Comparison of ENCODE assay signal across 11 cellular contexts in genomic region chr10:109895095-109895818, GRCh38. TPM values are rescaled to one million over a fixed set of nuclear protein-coding genes. Genes with fewer than 3 reads are reported as not detected.
DNase-seq lines count a peak whose midpoint lies in the region; ATAC-seq and TF ChIP-seq lines count a peak whose summit lies in the region.
"Had no signal": no experiment of that assay in that cellular context is flagged by ENCODE, and none has a peak within 500 bp of the region (broad histone marks: within the 10 kb centered on the region; RNA-seq: fewer than 3 reads in every experiment).

No MANE protein-coding gene starts in this region.

- no peaks in the 10 kb centered on the region for H3K27me3 ChIP-seq in Caco-2 (replicated peaks; ENCODE audit: control insufficient read depth, insufficient read depth, low read length)
- no peaks in the 10 kb centered on the region for H3K27me3 ChIP-seq in rectal smooth muscle tissue (ENCODE audit: control insufficient read depth, insufficient read depth, low read length)

- CTCF ChIA-PET in Caco-2 (lab: Charles Lee) = no interaction called here

- peaks cover 3% of the 10 kb centered on the region for H3K36me3 ChIP-seq in Caco-2 (ENCODE audit: control insufficient read depth, insufficient read depth, low read length)
- H3K36me3 ChIP-seq in rectal smooth muscle tissue (ENCODE audit: control insufficient read depth, insufficient read depth, low read length) = peaks cover 2% of the 10 kb centered on the region

- no peak for TF ChIP-seq CTCF in Caco-2 (IDR thresholded peaks at IDR 0.05; ENCODE audit: insufficient read depth in 1 of 2, low read depth in 1 of 2, low read length in 1 of 2, severe bottlenecking in 1 of 2, unreplicated experiment in 1 of 2)

- ATAC-seq in left ventricle myocardium superior (peak; percentile 77), HG03378 (IDR thresholded peaks at IDR 0.05; ENCODE audit: unreplicated experiment) (no peak)

- peak overlapping the region; percentile 7 for H3K27ac Mint-ChIP-seq in Caco-2 (ENCODE audit: unreplicated experiment)
- H3K27ac Mint-ChIP-seq: activated T-helper 1 cell treated with anti-CD3 and anti-CD28 coated beads, Interleukin-12 subunit alpha, Interleukin-12 subunit beta, Interleukin-2, Interleukin-4 antibody, amounts not matched to agents 30 ng/mL and 10 ng/mL and 1 ng/mL, durations not matched to agents 14 hours and 24 hours and 36 hours had no signal

- intact Hi-C loops in Caco-2 (cut with micrococcal nuclease; ENCODE audit: unreplicated experiment) = no loop called here
- intact Hi-C loops in left ventricle myocardium superior (cut with micrococcal nuclease) = no loop called here

- H3K36me3 Mint-ChIP-seq in Caco-2 (ENCODE audit: insufficient read depth, unreplicated experiment) = peaks cover 48% of the 10 kb centered on the region

- peak overlapping the region; percentile 49 for H3K27ac ChIP-seq in rectal smooth muscle tissue (ENCODE audit: low read depth, low read length)

- no peaks in the 10 kb centered on the region for H3K27me3 Mint-ChIP-seq in Caco-2 (ENCODE audit: insufficient read depth, unreplicated experiment)

- H3K9ac ChIP-seq in rectal smooth muscle tissue (ENCODE audit: low read length) = no peak overlapping the region

- H3K4me3 ChIP-seq in Caco-2 (ENCODE audit: low read depth, low read length) = no peak overlapping the region
- H3K4me3 ChIP-seq in rectal smooth muscle tissue (ENCODE audit: low read length) = no peak overlapping the region

- H3K9me3 Mint-ChIP-seq in Caco-2 (ENCODE audit: unreplicated experiment) = no peaks in the 10 kb centered on the region
- H3K9me3 Mint-ChIP-seq: activated T-helper 1 cell treated with anti-CD3 and anti-CD28 coated beads, Interleukin-12 subunit alpha, Interleukin-12 subunit beta, Interleukin-2, Interleukin-4 antibody, amounts not matched to agents 30 ng/mL and 10 ng/mL and 1 ng/mL, durations not matched to agents 14 hours and 24 hours and 36 hours had no signal

- DNase-seq in Caco-2 (no peak), astrocyte of the hippocampus (ENCODE audit: low read depth, low spot score) (peak; percentile 88), left ventricle myocardium superior (peak; percentile 84), cerebellar nuclear complex (lab: John Stamatoyannopoulos, UW) (no peak), NCI-H2227 treated with DMSO at 0.1 percent for 48 hours (lab: John Stamatoyannopoulos, UW) (no peak)
- DNase-seq in activated CD4-positive, alpha-beta T cell treated with anti-CD3 and anti-CD28 coated beads for 4 hours = no peak
- DNase-seq: DMS79, SHP77 treated with DMSO at 0.1 percent for 48 hours had no signal

- no TSS peak for BruUV-seq in Caco-2 (replicated peaks; lab: Mats Ljungman, UMichigan)

- H3K4me1 ChIP-seq in Caco-2 (no peaks in the 10 kb centered on the region), rectal smooth muscle tissue (ENCODE audit: control insufficient read depth, insufficient read depth, low read length) (peaks cover 15% of the 10 kb centered on the region)

- H3K4me3 Mint-ChIP-seq in Caco-2 (ENCODE audit: unreplicated experiment) = no peak overlapping the region
- H3K4me3 Mint-ChIP-seq: activated T-helper 1 cell treated with anti-CD3 and anti-CD28 coated beads, Interleukin-12 subunit alpha, Interleukin-12 subunit beta, Interleukin-2, Interleukin-4 antibody, amounts not matched to agents 30 ng/mL and 10 ng/mL and 1 ng/mL, durations not matched to agents 14 hours and 24 hours and 36 hours had no signal

- peaks cover 9% of the 10 kb centered on the region for H3K4me1 Mint-ChIP-seq in Caco-2 (ENCODE audit: low read depth, unreplicated experiment)

- no peaks in the 10 kb centered on the region for H3K9me3 ChIP-seq in Caco-2

- POLR2A ChIA-PET in Caco-2 (lab: Charles Lee) = no interaction called here

RNA-seq across cellular contexts. Expression of gene XPNPEP1, which starts 28.1 kb away (rescaled TPM):
- total RNA-seq in Caco-2 (2022) = 76.6 and 92.4 TPM in 2 replicates
- 36.4 TPM for total RNA-seq in left ventricle myocardium superior

Comparison
In these comparisons a context has a peak if more than half of its experiments do, and no peak if none do; other contexts are left out.
1. DNase-seq: peak in astrocyte of the hippocampus (single experiment) and left ventricle myocardium superior (single experiment); none in Caco-2 (0 of 2), cerebellar nuclear complex (0 of 2), NCI-H2227 treated with DMSO at 0.1 percent for 48 hours (single experiment) and activated CD4-positive, alpha-beta T cell treated with anti-CD3 and anti-CD28 coated beads for 4 hours (0 of 2).